In genomic region chrX:38654302-38654701, GRCh38 we compare ENCODE assay signal across 8 cellular contexts.
A peak's percentile ranks its signal among the peaks of the same experiment; 100 is the strongest.
DNase-seq lines count a peak whose midpoint lies in the region; TF ChIP-seq lines count a peak whose summit lies in the region.

No MANE protein-coding gene starts in this region.

- DNase-seq in SHP77 (lab: John Stamatoyannopoulos, UW) (peak; percentile 1 to 9), SHP77 treated with DMSO at 0.1 percent for 48 hours (lab: John Stamatoyannopoulos, UW) (no peak), RKO (ENCODE audit: low spot score) (peak; percentile 48), globus pallidus (ENCODE audit: low spot score) (peak; percentile 29), stomach (no peak), NCI-H1436 treated with DMSO at 0.1 percent for 48 hours (lab: John Stamatoyannopoulos, UW) (no peak), amniotic stem cell (lab: John Stamatoyannopoulos, UW) (no peak), T-helper 9 cell (no peak)

- TF ChIP-seq EP300 in stomach (IDR thresholded peaks at IDR 0.05) = no peak

- H3K27ac ChIP-seq in stomach = no peak overlapping the region

- TF ChIP-seq CTCF in stomach (IDR thresholded peaks at IDR 0.05) = peak in 4 of 7 experiments; percentile 16 to 31 (median 22)

- 48 to 65% (median 55%) methylated on average over 1 of the region's 1 CpG for WGBS in stomach, 5 donors

- no peaks in the 10 kb centered on the region for H3K9me3 ChIP-seq in stomach

- no peaks in the 10 kb centered on the region for H3K36me3 ChIP-seq in stomach

- intact Hi-C loops in stomach (cut with DNase I; ENCODE audit: low total_unique reads) = no loop called here

- no peak overlapping the region for H3K4me3 ChIP-seq in stomach

- H3K27me3 ChIP-seq in stomach = peaks cover 0 to 4% (median 0%) of the 10 kb centered on the region in 3 donors

- no peak for TF ChIP-seq POLR2A in stomach (IDR thresholded peaks at IDR 0.05)

- peaks cover 0 to 4% (median 0%) of the 10 kb centered on the region in 4 donors for H3K4me1 ChIP-seq in stomach

Comparison
In these comparisons a context has a peak if more than half of its experiments do, and no peak if none do; other contexts are left out.
1. DNase-seq: peak in SHP77 (2 of 2), RKO (single experiment) and globus pallidus (single experiment); none in SHP77 treated with DMSO at 0.1 percent for 48 hours (single experiment), stomach (single experiment), NCI-H1436 treated with DMSO at 0.1 percent for 48 hours (single experiment), amniotic stem cell (single experiment) and T-helper 9 cell (single experiment).